18 cellular contexts compared by ENCODE assay signal in genomic region chr12:117760990-117761389, GRCh38.
DNase-seq lines count a peak whose midpoint lies in the region; ATAC-seq lines count a peak whose summit lies in the region.
"Had no signal": no experiment of that assay in that cellular context is flagged by ENCODE, and none has a peak within 500 bp of the region (broad histone marks: within the 10 kb centered on the region; RNA-seq: fewer than 3 reads in every experiment).

No MANE protein-coding gene starts in this region.

- peaks cover 5 to 18% of the 10 kb centered on the region in 2 donors for H3K9me3 Mint-ChIP-seq in stimulated activated naive CD8-positive, alpha-beta T cell treated with anti-CD3 and anti-CD28 coated beads, Interleukin-15, amount 100 ng/mL, for 72 hours

- ATAC-seq in stimulated activated naive CD8-positive, alpha-beta T cell treated with anti-CD3 and anti-CD28 coated beads, Interleukin-15, amount 100 ng/mL, for 72 hours, result peak; percentile 64
- no peak for ATAC-seq in stimulated activated naive CD8-positive, alpha-beta T cell treated with anti-CD3 and anti-CD28 coated beads, Interleukin-15, Interleukin-2, amounts not matched to agents 100 U/mL and 50 U/mL, for 24 hours
- peak; percentile 18 for ATAC-seq in esophagus mucosa
- ATAC-seq in sciatic nerve, result no peak
- ATAC-seq in GM21723 (IDR thresholded peaks at IDR 0.05; ENCODE audit: unreplicated experiment), result no peak
- ATAC-seq: A549; CD8-positive, alpha-beta T cell; GM12878; GM23338 had no signal

- intact Hi-C loops in sciatic nerve (cut with DNase I), result no loop called here

- H3K27ac Mint-ChIP-seq in stimulated activated naive CD8-positive, alpha-beta T cell treated with anti-CD3 and anti-CD28 coated beads, Interleukin-15, amount 100 ng/mL, for 72 hours, result no peak overlapping the region
- H3K27ac Mint-ChIP-seq: CD8-positive, alpha-beta T cell; GM23338 had no signal

- DNase-seq in stimulated activated naive CD8-positive, alpha-beta T cell treated with anti-CD3 and anti-CD28 coated beads, Interleukin-15, amount 100 ng/mL, for 72 hours, result no peak
- no peak for DNase-seq in stimulated activated naive CD8-positive, alpha-beta T cell treated with anti-CD3 and anti-CD28 coated beads, Interleukin-15, Interleukin-2, amounts not matched to agents 100 U/mL and 50 U/mL, for 24 hours
- DNase-seq in sciatic nerve (ENCODE audit: low spot score) (peak; percentile 58), NK-92 (lab: John Stamatoyannopoulos, UW; ENCODE audit: unreplicated experiment) (no peak), NCI-H2171 treated with DMSO at 0.1 percent for 48 hours (lab: John Stamatoyannopoulos, UW) (no peak)
- DNase-seq: 8988T; ACHN; C1 segment of cervical spinal cord; Caco-2; CD8-positive, alpha-beta T cell; DMS153; DND-41; HCEC 1CT had no signal

- H3K4me1 Mint-ChIP-seq in stimulated activated naive CD8-positive, alpha-beta T cell treated with anti-CD3 and anti-CD28 coated beads, Interleukin-15, amount 100 ng/mL, for 72 hours, result no peaks in the 10 kb centered on the region
- H3K4me1 Mint-ChIP-seq: GM23338 had no signal

- no peaks in the 10 kb centered on the region for H3K27me3 Mint-ChIP-seq in stimulated activated naive CD8-positive, alpha-beta T cell treated with anti-CD3 and anti-CD28 coated beads, Interleukin-15, amount 100 ng/mL, for 72 hours

- H3K4me3 Mint-ChIP-seq in stimulated activated naive CD8-positive, alpha-beta T cell treated with anti-CD3 and anti-CD28 coated beads, Interleukin-15, amount 100 ng/mL, for 72 hours, result no peak overlapping the region
- H3K4me3 Mint-ChIP-seq: CD8-positive, alpha-beta T cell; GM23338 had no signal

Comparison
In these comparisons a context has a peak if more than half of its experiments do, and no peak if none do; other contexts are left out.
1. ATAC-seq: peak in stimulated activated naive CD8-positive, alpha-beta T cell treated with anti-CD3 and anti-CD28 coated beads, Interleukin-15, amount 100 ng/mL, for 72 hours (single experiment) and esophagus mucosa (single experiment); none in stimulated activated naive CD8-positive, alpha-beta T cell treated with anti-CD3 and anti-CD28 coated beads, Interleukin-15, Interleukin-2, amounts not matched to agents 100 U/mL and 50 U/mL, for 24 hours (single experiment), sciatic nerve (single experiment) and GM21723 (single experiment).